In the genomic region with DNA sequence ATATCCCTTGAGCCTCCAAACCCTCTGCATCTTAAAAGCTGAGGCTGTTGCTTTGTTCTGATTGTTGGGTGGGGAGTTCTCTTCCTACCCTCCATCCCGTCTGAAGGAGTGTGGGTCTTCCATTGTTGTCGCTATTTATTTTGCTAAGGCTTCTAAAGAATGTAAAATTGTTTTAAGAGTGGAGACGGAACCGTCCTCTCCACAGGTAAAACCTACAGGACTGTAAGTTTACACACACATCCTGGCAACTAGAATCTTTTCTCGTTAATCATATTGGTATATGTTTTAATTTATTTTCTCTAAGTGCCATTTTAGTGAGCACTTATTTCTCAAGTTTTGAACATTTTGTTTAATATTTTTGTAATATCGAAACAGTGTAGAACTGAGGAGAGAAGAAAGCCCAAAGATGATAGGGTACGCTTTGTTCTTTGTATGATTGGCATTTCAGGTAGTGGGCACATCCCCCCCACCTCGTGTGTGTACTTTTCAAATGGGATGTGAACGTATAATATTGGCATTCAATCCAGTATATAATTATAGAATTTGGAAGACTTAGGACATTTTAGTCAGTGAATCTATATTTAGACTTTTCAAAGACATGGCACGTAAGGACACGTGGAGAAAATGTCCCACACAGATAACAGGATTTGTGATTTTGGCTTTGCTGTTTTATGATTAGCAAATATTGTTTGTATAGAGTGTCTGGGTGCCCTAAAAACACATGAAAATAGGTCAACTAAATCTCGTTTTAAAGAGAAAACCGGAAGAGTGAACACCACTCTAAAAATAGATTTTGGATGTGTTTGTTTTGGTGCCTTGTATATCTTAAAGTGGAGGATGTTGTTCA, we compare ENCODE assay signal across 1 cellular context.
TF ChIP-seq lines count a peak whose summit lies in the region.

No MANE protein-coding gene starts in this region.

TF ChIP-seq in K562, 482 proteins besides CTCF, POLR2A, EP300 and RAD21 (continued from another document):
- TF ChIP-seq MEF2D (tag; conservative IDR thresholded peaks at IDR 0.05; ENCODE audit: low read depth) = peak; percentile 73
- TF ChIP-seq CBFA2T3 (IDR thresholded peaks at IDR 0.05) = peak; percentile 44; the same call in 1 of the 2 replicates
- no peak; the same call in 1 of the 2 replicates for TF ChIP-seq CBFA2T2 (conservative IDR thresholded peaks at IDR 0.05)
- no peak for TF ChIP-seq SP1 (CRISPR knock-in tag; IDR thresholded peaks at IDR 0.05)
- TF ChIP-seq MEF2A (IDR thresholded peaks at IDR 0.05; ENCODE audit: control insufficient read depth, low read depth, low read length) = peak; percentile 75
- TF ChIP-seq, protein P1, sequence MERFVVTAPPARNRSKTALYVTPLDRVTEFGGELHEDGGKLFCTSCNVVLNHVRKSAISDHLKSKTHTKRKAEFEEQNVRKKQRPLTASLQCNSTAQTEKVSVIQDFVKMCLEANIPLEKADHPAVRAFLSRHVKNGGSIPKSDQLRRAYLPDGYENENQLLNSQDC (CRISPR knock-in tag; IDR thresholded peaks at IDR 0.05) = no peak
- TF ChIP-seq, protein P2, sequence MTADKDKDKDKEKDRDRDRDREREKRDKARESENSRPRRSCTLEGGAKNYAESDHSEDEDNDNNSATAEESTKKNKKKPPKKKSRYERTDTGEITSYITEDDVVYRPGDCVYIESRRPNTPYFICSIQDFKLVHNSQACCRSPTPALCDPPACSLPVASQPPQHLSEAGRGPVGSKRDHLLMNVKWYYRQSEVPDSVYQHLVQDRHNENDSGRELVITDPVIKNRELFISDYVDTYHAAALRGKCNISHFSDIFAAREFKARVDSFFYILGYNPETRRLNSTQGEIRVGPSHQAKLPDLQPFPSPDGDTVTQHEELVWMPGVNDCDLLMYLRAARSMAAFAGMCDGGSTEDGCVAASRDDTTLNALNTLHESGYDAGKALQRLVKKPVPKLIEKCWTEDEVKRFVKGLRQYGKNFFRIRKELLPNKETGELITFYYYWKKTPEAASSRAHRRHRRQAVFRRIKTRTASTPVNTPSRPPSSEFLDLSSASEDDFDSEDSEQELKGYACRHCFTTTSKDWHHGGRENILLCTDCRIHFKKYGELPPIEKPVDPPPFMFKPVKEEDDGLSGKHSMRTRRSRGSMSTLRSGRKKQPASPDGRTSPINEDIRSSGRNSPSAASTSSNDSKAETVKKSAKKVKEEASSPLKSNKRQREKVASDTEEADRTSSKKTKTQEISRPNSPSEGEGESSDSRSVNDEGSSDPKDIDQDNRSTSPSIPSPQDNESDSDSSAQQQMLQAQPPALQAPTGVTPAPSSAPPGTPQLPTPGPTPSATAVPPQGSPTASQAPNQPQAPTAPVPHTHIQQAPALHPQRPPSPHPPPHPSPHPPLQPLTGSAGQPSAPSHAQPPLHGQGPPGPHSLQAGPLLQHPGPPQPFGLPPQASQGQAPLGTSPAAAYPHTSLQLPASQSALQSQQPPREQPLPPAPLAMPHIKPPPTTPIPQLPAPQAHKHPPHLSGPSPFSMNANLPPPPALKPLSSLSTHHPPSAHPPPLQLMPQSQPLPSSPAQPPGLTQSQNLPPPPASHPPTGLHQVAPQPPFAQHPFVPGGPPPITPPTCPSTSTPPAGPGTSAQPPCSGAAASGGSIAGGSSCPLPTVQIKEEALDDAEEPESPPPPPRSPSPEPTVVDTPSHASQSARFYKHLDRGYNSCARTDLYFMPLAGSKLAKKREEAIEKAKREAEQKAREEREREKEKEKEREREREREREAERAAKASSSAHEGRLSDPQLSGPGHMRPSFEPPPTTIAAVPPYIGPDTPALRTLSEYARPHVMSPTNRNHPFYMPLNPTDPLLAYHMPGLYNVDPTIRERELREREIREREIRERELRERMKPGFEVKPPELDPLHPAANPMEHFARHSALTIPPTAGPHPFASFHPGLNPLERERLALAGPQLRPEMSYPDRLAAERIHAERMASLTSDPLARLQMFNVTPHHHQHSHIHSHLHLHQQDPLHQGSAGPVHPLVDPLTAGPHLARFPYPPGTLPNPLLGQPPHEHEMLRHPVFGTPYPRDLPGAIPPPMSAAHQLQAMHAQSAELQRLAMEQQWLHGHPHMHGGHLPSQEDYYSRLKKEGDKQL (CRISPR knock-in tag; IDR thresholded peaks at IDR 0.05; ENCODE audit: borderline replicate concordance) = no peak
- peak; percentile 36; the same call in 1 of the 2 replicates for TF ChIP-seq NCOR1 (IDR thresholded peaks at IDR 0.05)
- TF ChIP-seq NR2F6 (CRISPR knock-in tag; IDR thresholded peaks at IDR 0.05) = no peak
- TF ChIP-seq MIER1 (IDR thresholded peaks at IDR 0.05; ENCODE audit: low read depth) = no peak
- peak in 1 of 2 experiments; percentile 48; a peak in 2 of 4 replicates for TF ChIP-seq KDM1A (IDR thresholded peaks at IDR 0.05)
- TF ChIP-seq BHLHE40 (IDR thresholded peaks at IDR 0.05; ENCODE audit: low read length) = 0 out of 2 replicates have a peak, but pooled peaks have one; percentile 18
- 0 out of 4 replicates have a peak, but pooled peaks of 1 of the 2 experiments have one; percentile 34 for TF ChIP-seq HDAC1 (IDR thresholded peaks at IDR 0.05)
- no peak for TF ChIP-seq ZNF655 (CRISPR knock-in tag; IDR thresholded peaks at IDR 0.05)
- TF ChIP-seq RCOR1 (IDR thresholded peaks at IDR 0.05; ENCODE audit: borderline replicate concordance in 1 of 2, low read depth in 2 of 2, low read length in 2 of 2) = 0 out of 4 replicates have a peak, but pooled peaks of 1 of the 2 experiments have one; percentile 15
- TF ChIP-seq CHD4 (IDR thresholded peaks at IDR 0.05; ENCODE audit: insufficient read depth, insufficient replicate concordance, low read depth, low read length, poor library complexity, severe bottlenecking) = no peak
- peak; percentile 44; the same call in 1 of the 2 replicates for TF ChIP-seq PKNOX1 (IDR thresholded peaks at IDR 0.05)
- peak; percentile 20; the same call in 1 of the 2 replicates for TF ChIP-seq TEAD4 (IDR thresholded peaks at IDR 0.05; ENCODE audit: low read length)
- no peak for TF ChIP-seq TEAD4 (CRISPR knock-in tag; IDR thresholded peaks at IDR 0.05; ENCODE audit: borderline replicate concordance)
- TF ChIP-seq ZMIZ1 (IDR thresholded peaks at IDR 0.05; ENCODE audit: low read depth in 2 of 2, low read length in 2 of 2) = no peak
- TF ChIP-seq, protein P3, sequence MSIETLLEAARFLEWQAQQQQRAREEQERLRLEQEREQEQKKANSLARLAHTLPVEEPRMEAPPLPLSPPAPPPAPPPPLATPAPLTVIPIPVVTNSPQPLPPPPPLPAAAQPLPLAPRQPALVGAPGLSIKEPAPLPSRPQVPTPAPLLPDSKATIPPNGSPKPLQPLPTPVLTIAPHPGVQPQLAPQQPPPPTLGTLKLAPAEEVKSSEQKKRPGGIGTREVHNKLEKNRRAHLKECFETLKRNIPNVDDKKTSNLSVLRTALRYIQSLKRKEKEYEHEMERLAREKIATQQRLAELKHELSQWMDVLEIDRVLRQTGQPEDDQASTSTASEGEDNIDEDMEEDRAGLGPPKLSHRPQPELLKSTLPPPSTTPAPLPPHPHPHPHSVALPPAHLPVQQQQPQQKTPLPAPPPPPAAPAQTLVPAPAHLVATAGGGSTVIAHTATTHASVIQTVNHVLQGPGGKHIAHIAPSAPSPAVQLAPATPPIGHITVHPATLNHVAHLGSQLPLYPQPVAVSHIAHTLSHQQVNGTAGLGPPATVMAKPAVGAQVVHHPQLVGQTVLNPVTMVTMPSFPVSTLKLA (conservative IDR thresholded peaks at IDR 0.05) = peak; percentile 38 to 52; a peak in 2 of 4 replicates
